In the genomic region with DNA sequence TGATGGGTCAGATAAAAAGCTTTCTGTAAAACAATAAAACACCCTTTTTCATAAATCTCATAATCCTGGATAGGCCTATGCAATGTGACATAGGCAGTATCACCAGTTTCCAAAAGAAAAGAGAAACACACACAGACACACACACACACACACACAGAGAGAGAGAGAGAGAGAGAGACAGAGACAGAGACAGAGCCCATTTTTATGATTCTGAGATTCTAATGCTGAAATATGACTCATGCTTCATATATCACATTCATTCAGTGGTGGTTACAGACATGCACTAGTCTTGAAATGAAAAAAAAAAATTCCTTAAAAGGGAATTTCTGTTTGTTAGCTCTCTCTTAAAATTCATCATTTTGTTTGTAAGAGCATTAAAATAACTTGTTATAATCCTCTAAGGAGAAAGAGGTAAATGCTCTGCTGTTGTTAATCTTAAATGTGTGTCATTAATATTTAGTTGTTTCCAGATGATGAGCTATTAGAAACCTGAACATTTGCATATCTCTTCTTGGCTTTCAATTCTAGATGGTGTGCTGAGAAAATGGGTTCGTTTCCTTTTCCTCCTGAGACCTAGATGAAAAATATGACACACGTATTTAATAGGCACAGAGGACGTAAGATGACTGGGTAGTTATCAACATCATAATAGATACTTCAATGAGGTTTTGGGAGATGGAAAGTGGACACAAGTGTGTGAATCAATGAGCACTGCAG, we compare ENCODE assay signal across 13 cellular contexts.
DNase-seq lines count a peak whose midpoint lies in the region; ATAC-seq, FAIRE-seq and TF ChIP-seq lines count a peak whose summit lies in the region.
"Had no signal": no experiment of that assay in that cellular context is flagged by ENCODE, and none has a peak within 500 bp of the region (broad histone marks: within the 10 kb centered on the region; RNA-seq: fewer than 3 reads in every experiment).

No MANE protein-coding gene starts in this region.

- peak overlapping the region; percentile 19; the same call in 1 of the 2 replicates for H3K27ac ChIP-seq in SK-N-MC
- no peak overlapping the region for H3K27ac ChIP-seq in Karpas-422 (ENCODE audit: low read length)
- H3K27ac ChIP-seq: neutrophil, uterus had no signal

- H3K36me3 ChIP-seq in SK-N-MC (ENCODE audit: insufficient read depth, low read length) (no peaks in the 10 kb centered on the region), Karpas-422 (ENCODE audit: insufficient read depth, low read length) (no peaks in the 10 kb centered on the region)
- H3K36me3 ChIP-seq: neutrophil, uterus had no signal

- FAIRE-seq in D721Med (lab: Jason Lieb, UNC): peak; percentile 67

- TF ChIP-seq CTCF in D721Med (IDR thresholded peaks at IDR 0.05; ENCODE audit: insufficient read depth, missing control alignments): no peak

- H3K27me3 Mint-ChIP-seq in activated T-helper 1 cell treated with anti-CD3 and anti-CD28 coated beads, Interleukin-12 subunit alpha, Interleukin-12 subunit beta, Interleukin-2, Interleukin-4 antibody, amounts not matched to agents 30 ng/mL and 10 ng/mL and 1 ng/mL, durations not matched to agents 14 hours and 24 hours and 36 hours (ENCODE audit: insufficient read depth): peaks cover 2% of the 10 kb centered on the region
- H3K27me3 Mint-ChIP-seq: activated naive CD8-positive, alpha-beta T cell; IgD-negative memory B cell had no signal

- no peaks in the 10 kb centered on the region for H3K9me2 ChIP-seq in Karpas-422 (replicated peaks; ENCODE audit: insufficient read depth, low read length)

- no peak overlapping the region for H3K4me3 Mint-ChIP-seq in activated T-helper 1 cell treated with anti-CD3 and anti-CD28 coated beads, Interleukin-12 subunit alpha, Interleukin-12 subunit beta, Interleukin-2, Interleukin-4 antibody, amounts not matched to agents 30 ng/mL and 10 ng/mL and 1 ng/mL, durations not matched to agents 14 hours and 24 hours and 36 hours
- H3K4me3 Mint-ChIP-seq: activated naive CD8-positive, alpha-beta T cell; IgD-negative memory B cell had no signal

- H3K4me3 ChIP-seq in SK-N-MC: no peak overlapping the region
- no peak overlapping the region for H3K4me3 ChIP-seq in Karpas-422 (ENCODE audit: low read length)
- H3K4me3 ChIP-seq: uterus had no signal

- H3K36me3 Mint-ChIP-seq in activated T-helper 1 cell treated with anti-CD3 and anti-CD28 coated beads, Interleukin-12 subunit alpha, Interleukin-12 subunit beta, Interleukin-2, Interleukin-4 antibody, amounts not matched to agents 30 ng/mL and 10 ng/mL and 1 ng/mL, durations not matched to agents 14 hours and 24 hours and 36 hours (ENCODE audit: low read depth): no peaks in the 10 kb centered on the region
- H3K36me3 Mint-ChIP-seq: activated naive CD8-positive, alpha-beta T cell; IgD-negative memory B cell had no signal

- H3K9ac ChIP-seq in SK-N-MC (ENCODE audit: insufficient read length): no peak overlapping the region
- no peak overlapping the region for H3K9ac ChIP-seq in Karpas-422 (ENCODE audit: low read length)

- no peak overlapping the region for H2AFZ ChIP-seq in Karpas-422 (ENCODE audit: low read length)

- H3K9me3 ChIP-seq in SK-N-MC (ENCODE audit: low read depth, low read length): no peaks in the 10 kb centered on the region
- H3K9me3 ChIP-seq in Karpas-422 (ENCODE audit: low read length): no peaks in the 10 kb centered on the region
- H3K9me3 ChIP-seq: neutrophil, uterus had no signal

- H3K27ac Mint-ChIP-seq in activated T-helper 1 cell treated with anti-CD3 and anti-CD28 coated beads, Interleukin-12 subunit alpha, Interleukin-12 subunit beta, Interleukin-2, Interleukin-4 antibody, amounts not matched to agents 30 ng/mL and 10 ng/mL and 1 ng/mL, durations not matched to agents 14 hours and 24 hours and 36 hours: no peak overlapping the region
- H3K27ac Mint-ChIP-seq: activated naive CD8-positive, alpha-beta T cell; IgD-negative memory B cell had no signal

- ATAC-seq in HG02623 (IDR thresholded peaks at IDR 0.05; ENCODE audit: unreplicated experiment) (peak; percentile 43), GM18505 (IDR thresholded peaks at IDR 0.05; ENCODE audit: unreplicated experiment) (no peak), GM18861 (IDR thresholded peaks at IDR 0.05; ENCODE audit: unreplicated experiment) (no peak)

- H4K20me1 ChIP-seq in Karpas-422 (ENCODE audit: insufficient read depth, low read depth, low read length): no peaks in the 10 kb centered on the region

- TF ChIP-seq POLR2A in GM18505 (IDR thresholded peaks at IDR 0.05; ENCODE audit: borderline replicate concordance, extremely low read depth, insufficient read depth, insufficient read length): no peak

- no peak overlapping the region for H3K4me2 ChIP-seq in Karpas-422 (ENCODE audit: low read depth, low read length, poor library complexity, severe bottlenecking)

- H3K79me2 ChIP-seq in Karpas-422 (ENCODE audit: low read length): no peaks in the 10 kb centered on the region

- no peaks in the 10 kb centered on the region for H3K9me3 Mint-ChIP-seq in activated T-helper 1 cell treated with anti-CD3 and anti-CD28 coated beads, Interleukin-12 subunit alpha, Interleukin-12 subunit beta, Interleukin-2, Interleukin-4 antibody, amounts not matched to agents 30 ng/mL and 10 ng/mL and 1 ng/mL, durations not matched to agents 14 hours and 24 hours and 36 hours
- H3K9me3 Mint-ChIP-seq: IgD-negative memory B cell had no signal

- H3K27me3 ChIP-seq in Karpas-422 (ENCODE audit: low read length): no peaks in the 10 kb centered on the region
- H3K27me3 ChIP-seq: neutrophil, uterus had no signal

- intact Hi-C loops in activated T-helper 1 cell treated with anti-CD3 and anti-CD28 coated beads, Interleukin-12 subunit alpha, Interleukin-12 subunit beta, Interleukin-2, Interleukin-4 antibody, amounts not matched to agents 30 ng/mL and 10 ng/mL and 1 ng/mL, durations not matched to agents 14 hours and 24 hours and 36 hours (cut with micrococcal nuclease): no loop called here

- DNase-seq in D721Med (ENCODE audit: insufficient read length, low spot score) (no peak), SK-N-MC (ENCODE audit: low read depth, low spot score) (no peak), fibroblast of the conjunctiva (ENCODE audit: low read depth) (peak; percentile 10), Karpas-422 (no peak)
- DNase-seq in activated T-helper 1 cell treated with anti-CD3 and anti-CD28 coated beads, Interleukin-12 subunit alpha, Interleukin-12 subunit beta, Interleukin-2, Interleukin-4 antibody, amounts not matched to agents 30 ng/mL and 10 ng/mL and 1 ng/mL, durations not matched to agents 14 hours and 24 hours and 36 hours (ENCODE audit: low spot score): no peak
- DNase-seq: NCI-H1694 treated with DMSO at 0.1 percent for 48 hours, uterus had no signal

- H3K4me1 Mint-ChIP-seq in activated T-helper 1 cell treated with anti-CD3 and anti-CD28 coated beads, Interleukin-12 subunit alpha, Interleukin-12 subunit beta, Interleukin-2, Interleukin-4 antibody, amounts not matched to agents 30 ng/mL and 10 ng/mL and 1 ng/mL, durations not matched to agents 14 hours and 24 hours and 36 hours (ENCODE audit: low read depth): no peaks in the 10 kb centered on the region
- H3K4me1 Mint-ChIP-seq: IgD-negative memory B cell had no signal

- H3K4me1 ChIP-seq in Karpas-422 (ENCODE audit: low read length): no peaks in the 10 kb centered on the region
- H3K4me1 ChIP-seq: uterus had no signal
